In the genomic region with DNA sequence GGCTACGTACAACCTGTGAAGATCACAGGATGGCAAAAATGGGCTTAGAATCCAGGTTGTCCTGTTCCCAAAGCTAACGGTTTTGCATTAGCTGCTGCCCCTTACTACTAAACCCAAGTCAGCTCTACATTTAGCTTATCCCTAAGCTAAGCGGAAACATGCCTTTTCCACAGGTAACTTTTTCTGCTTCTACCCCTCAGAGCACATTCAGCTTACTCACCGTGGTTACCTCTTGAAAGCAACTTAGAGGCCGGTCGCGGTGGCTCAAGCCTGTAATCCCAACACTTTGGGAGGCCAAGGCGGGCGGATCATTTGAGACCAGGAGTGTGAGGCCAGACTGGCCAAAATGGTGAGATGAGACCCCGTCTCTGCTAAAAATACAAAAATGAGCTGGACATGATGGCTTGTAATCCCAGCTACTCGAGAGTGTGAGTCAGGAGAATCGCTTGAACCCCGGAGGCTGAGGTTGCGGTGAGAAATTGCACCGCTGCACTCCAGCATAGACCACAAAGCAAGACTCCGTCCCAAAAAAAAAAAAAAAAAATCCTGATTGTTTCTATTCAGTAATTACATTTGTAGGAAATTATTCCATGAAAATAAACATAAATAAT, we compare ENCODE assay signal across 8 cellular contexts. TPM values are rescaled to one million over a fixed set of nuclear protein-coding genes. Genes with fewer than 3 reads are reported as not detected.
DNase-seq lines count a peak whose midpoint lies in the region; ATAC-seq and TF ChIP-seq lines count a peak whose summit lies in the region.

No MANE protein-coding gene starts in this region.

- H3K4me1 Mint-ChIP-seq in T-helper 17 cell = peaks cover 30% of the 10 kb centered on the region

- peaks cover 25% of the 10 kb centered on the region for H3K27me3 Mint-ChIP-seq in T-helper 17 cell

- peak overlapping the region; percentile 99 for H3K4me3 Mint-ChIP-seq in T-helper 17 cell

- peak overlapping the region; percentile 51 for H3K9ac ChIP-seq in rectal smooth muscle tissue (ENCODE audit: low read length)

- no peaks in the 10 kb centered on the region for H3K36me3 ChIP-seq in rectal smooth muscle tissue (ENCODE audit: control insufficient read depth, insufficient read depth, low read length)

- peaks cover 4% of the 10 kb centered on the region for H3K4me1 ChIP-seq in rectal smooth muscle tissue (ENCODE audit: control insufficient read depth, insufficient read depth, low read length)

- H3K27me3 ChIP-seq in rectal smooth muscle tissue (ENCODE audit: control insufficient read depth, insufficient read depth, low read length) = no peaks in the 10 kb centered on the region

- peak overlapping the region; percentile 84 for H3K27ac ChIP-seq in rectal smooth muscle tissue (ENCODE audit: low read depth, low read length)

- ATAC-seq in T-helper 17 cell (no peak), GM21360 (IDR thresholded peaks at IDR 0.05; ENCODE audit: unreplicated experiment) (no peak), HG02798 (IDR thresholded peaks at IDR 0.05; ENCODE audit: poor library complexity, unreplicated experiment) (no peak)

- no peaks in the 10 kb centered on the region for H3K9me3 ChIP-seq in T-helper 17 cell (ENCODE audit: control insufficient read depth, low read length, poor library complexity, severe bottlenecking)

- H3K27ac Mint-ChIP-seq in T-helper 17 cell = peak overlapping the region; percentile 95

- peak; percentile 61 for DNase-seq in NCI-H82 (lab: John Stamatoyannopoulos, UW)
- no peak for DNase-seq in NCI-H82 treated with DMSO at 0.1 percent for 48 hours (lab: John Stamatoyannopoulos, UW; ENCODE audit: unreplicated experiment)
- DNase-seq in T-helper 17 cell = no peak
- DNase-seq in fibroblast of mammary gland (ENCODE audit: low read depth) = peak; percentile 15
- DNase-seq in stimulated activated CD4-positive, alpha-beta T cell treated with anti-CD3 and anti-CD28 coated beads, Interleukin-4, amount 100 ng/mL, for 1 hour = no peak

- peak overlapping the region; percentile 57 for H3K4me3 ChIP-seq in fibroblast of mammary gland (ENCODE audit: control insufficient read depth, low read depth, low read length)
- H3K4me3 ChIP-seq in rectal smooth muscle tissue (ENCODE audit: low read length) = peak overlapping the region; percentile 91

- TF ChIP-seq CTCF in fibroblast of mammary gland (conservative IDR thresholded peaks at IDR 0.05; ENCODE audit: control insufficient read depth, insufficient read depth, low read depth, low read length) = no peak

- peaks cover 9% of the 10 kb centered on the region for H3K36me3 Mint-ChIP-seq in T-helper 17 cell (ENCODE audit: low read depth)

RNA-seq across cellular contexts. Expression of gene TMEM41B, which starts 0.8 kb away (rescaled TPM):
- total RNA-seq in T-helper 17 cell = 10 to 100 TPM; 22.7 to 32.6 TPM

RNA-seq across cellular contexts. Expression of gene DENND5A, which starts 50.0 kb away (rescaled TPM):
- total RNA-seq in T-helper 17 cell = 10 to 100 TPM; 66.3 to 96.5 TPM

Comparison
In these comparisons a context has a peak if more than half of its experiments do, and no peak if none do; other contexts are left out.
1. DNase-seq: peak in NCI-H82 (single experiment) and fibroblast of mammary gland (single experiment); none in NCI-H82 treated with DMSO at 0.1 percent for 48 hours (single experiment), T-helper 17 cell (0 of 3) and stimulated activated CD4-positive, alpha-beta T cell treated with anti-CD3 and anti-CD28 coated beads, Interleukin-4, amount 100 ng/mL, for 1 hour (single experiment).